In the genomic region with DNA sequence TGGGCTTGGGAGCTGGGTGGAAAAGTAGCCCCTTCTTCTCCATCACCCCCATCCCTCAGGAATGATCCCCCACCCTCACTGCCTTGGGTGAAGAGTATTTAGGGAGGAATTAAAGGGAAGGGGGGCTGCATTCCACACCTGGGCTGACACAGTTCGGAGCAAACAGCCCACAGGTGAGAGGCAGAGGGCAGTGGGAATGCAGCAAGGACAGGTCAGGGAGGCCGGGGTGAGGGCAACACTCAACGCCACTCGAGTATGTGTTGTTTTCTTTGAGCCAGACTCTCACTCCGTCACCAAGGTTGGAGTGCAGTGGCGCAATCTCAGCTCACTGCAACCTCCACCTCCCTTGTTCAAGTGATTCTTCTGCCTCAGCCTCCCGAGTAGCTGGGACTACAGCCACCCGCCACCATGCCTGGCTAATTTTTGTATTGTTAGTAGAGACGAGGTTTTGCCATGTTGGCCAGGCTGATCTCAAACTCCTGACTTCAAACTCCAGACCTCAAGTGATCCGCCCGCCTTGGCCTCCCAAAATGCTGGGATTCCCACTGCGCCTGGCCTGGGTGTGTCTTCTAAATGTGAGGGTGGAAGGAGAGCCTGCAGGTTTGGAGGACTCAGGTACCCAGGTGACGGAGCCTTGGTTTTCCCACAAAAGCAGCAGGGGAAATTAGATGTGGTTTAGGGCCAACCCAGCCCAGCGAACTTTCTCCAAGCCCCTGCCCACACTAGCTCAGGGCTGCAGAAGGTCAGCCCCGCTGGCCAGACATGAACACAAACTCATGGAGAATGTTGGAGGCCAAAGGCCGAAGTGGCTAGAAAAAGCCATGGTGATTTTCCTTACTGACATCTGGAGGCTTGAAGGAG, we compare ENCODE assay signal across 28 cellular contexts. TPM values are rescaled to one million over a fixed set of nuclear protein-coding genes. Genes with fewer than 3 reads are reported as not detected.
DNase-seq lines count a peak whose midpoint lies in the region; ATAC-seq, FAIRE-seq and TF ChIP-seq lines count a peak whose summit lies in the region.
"Had no signal": no experiment of that assay in that cellular context is flagged by ENCODE, and none has a peak within 500 bp of the region (broad histone marks: within the 10 kb centered on the region; RNA-seq: fewer than 3 reads in every experiment).

No MANE protein-coding gene starts in this region.

- no peaks in the 10 kb centered on the region for H3K9me3 Mint-ChIP-seq in MCF 10A (ENCODE audit: unreplicated experiment)
- H3K9me3 Mint-ChIP-seq: activated B cell treated with CpG ODN at 0.5 μM for 24 hours; activated naive CD4-positive, alpha-beta T cell treated with anti-CD3 and anti-CD28 coated beads, Interleukin-2, amount 50 U/mL, for 24 hours; activated T-helper 17 cell treated with anti-CD3 and anti-CD28 coated beads, Interleukin-2, amount 50 U/mL, for 72 hours; CD8-positive, alpha-beta T cell; central memory CD8-positive, alpha-beta T cell; natural killer cell had no signal

- H3K27ac ChIP-seq in breast epithelium (peak overlapping the region; percentile 51 to 52), epithelial cell of prostate (peak overlapping the region; percentile 9), pancreas (peak overlapping the region in 3 of 4 donors; percentile 16 to 53 (median 31))
- H3K27ac ChIP-seq: right atrium auricular region had no signal

- H3K4me3 ChIP-seq in breast epithelium (no peak overlapping the region), pancreas (no peak overlapping the region)
- H3K4me3 ChIP-seq: HAP-1, heart left ventricle, right atrium auricular region, tibial nerve had no signal

- DNase-seq in breast epithelium (ENCODE audit: low spot score in 2 of 2) (no peak), MCF 10A (ENCODE audit: unreplicated experiment) (no peak), epithelial cell of prostate (ENCODE audit: low read depth, low spot score) (no peak), pancreas (peak in 1 of 6 donors; percentile 23), T-helper 9 cell (no peak), dedifferentiated amniotic fluid mesenchymal stem cell (ENCODE audit: extremely low spot score) (no peak), SIG-M5 treated with dmso at 0.1 percent for 504 hours (lab: John Stamatoyannopoulos, UW; ENCODE audit: unreplicated experiment) (no peak)
- DNase-seq: activated B cell treated with CpG ODN at 0.5 μM for 24 hours; CD8-positive, alpha-beta T cell; heart left ventricle; natural killer cell; NCI-H1048; NCI-H1930; NCI-H748 treated with DMSO at 0.1 percent for 48 hours; stimulated activated CD4-positive, alpha-beta T cell treated with anti-CD3 and anti-CD28 coated beads, Interleukin-12 subunit alpha, Interleukin-12 subunit beta, amount 100 ng/mL, for 4 hours; stimulated activated CD4-positive, alpha-beta T cell treated with anti-CD3 and anti-CD28 coated beads, Interleukin-4, amount 100 ng/mL, for 4 hours; stimulated activated naive CD4-positive, alpha-beta T cell had no signal

- no peak for FAIRE-seq in pancreas (lab: Jason Lieb, UNC)

- H3K9me3 ChIP-seq in breast epithelium: no peaks in the 10 kb centered on the region
- no peaks in the 10 kb centered on the region for H3K9me3 ChIP-seq in pancreas
- H3K9me3 ChIP-seq: HAP-1, heart left ventricle, right atrium auricular region, tibial nerve had no signal

- peaks cover 27% of the 10 kb centered on the region for H3K4me1 Mint-ChIP-seq in MCF 10A (ENCODE audit: insufficient read depth, unreplicated experiment)
- H3K4me1 Mint-ChIP-seq: activated B cell treated with CpG ODN at 0.5 μM for 24 hours; activated naive CD4-positive, alpha-beta T cell treated with anti-CD3 and anti-CD28 coated beads, Interleukin-2, amount 50 U/mL, for 24 hours; activated T-helper 17 cell treated with anti-CD3 and anti-CD28 coated beads, Interleukin-2, amount 50 U/mL, for 72 hours; central memory CD8-positive, alpha-beta T cell; natural killer cell had no signal

- no peak overlapping the region for H3K4me3 Mint-ChIP-seq in MCF 10A (ENCODE audit: unreplicated experiment)
- H3K4me3 Mint-ChIP-seq: activated B cell treated with CpG ODN at 0.5 μM for 24 hours; activated naive CD4-positive, alpha-beta T cell treated with anti-CD3 and anti-CD28 coated beads, Interleukin-2, amount 50 U/mL, for 24 hours; activated T-helper 17 cell treated with anti-CD3 and anti-CD28 coated beads, Interleukin-2, amount 50 U/mL, for 72 hours; CD8-positive, alpha-beta T cell; central memory CD8-positive, alpha-beta T cell; natural killer cell had no signal

- no peaks in the 10 kb centered on the region for H3K36me3 ChIP-seq in breast epithelium
- no peaks in the 10 kb centered on the region for H3K36me3 ChIP-seq in pancreas
- H3K36me3 ChIP-seq: HAP-1, heart left ventricle, right atrium auricular region, tibial nerve had no signal

- no peaks in the 10 kb centered on the region for H3K27me3 Mint-ChIP-seq in MCF 10A (ENCODE audit: insufficient read depth, unreplicated experiment)

- POLR2A ChIA-PET in MCF 10A (lab: Yijun Ruan, JAX): interaction anchor here (0.9 to 15.8 kb wide), 3 partner anchors 12 to 28 kb away, joined by 3 to 329 read pairs (median 4); a partner anchor contains a TSS

- BruUV-seq in MCF 10A (replicated peaks; lab: Mats Ljungman, UMichigan): no TSS peak

- no peak for TF ChIP-seq CTCF in breast epithelium (IDR thresholded peaks at IDR 0.05)
- TF ChIP-seq CTCF in MCF 10A (IDR thresholded peaks at IDR 0.05; ENCODE audit: unreplicated experiment): no peak
- TF ChIP-seq CTCF in pancreas (IDR thresholded peaks at IDR 0.05): no peak

- ATAC-seq in pancreas (peak in 1 of 4 donors; percentile 18), HG03457 (IDR thresholded peaks at IDR 0.05; ENCODE audit: unreplicated experiment) (no peak)
- ATAC-seq: activated T-helper 17 cell treated with anti-CD3 and anti-CD28 coated beads, Interleukin-2, amount 50 U/mL, for 72 hours; CD8-positive, alpha-beta T cell; heart left ventricle; natural killer cell had no signal

- H3K36me3 Mint-ChIP-seq in MCF 10A (ENCODE audit: insufficient read depth, unreplicated experiment): no peaks in the 10 kb centered on the region
- H3K36me3 Mint-ChIP-seq: activated naive CD4-positive, alpha-beta T cell treated with anti-CD3 and anti-CD28 coated beads, Interleukin-2, amount 50 U/mL, for 24 hours; CD8-positive, alpha-beta T cell; natural killer cell had no signal

- H3K27ac Mint-ChIP-seq in MCF 10A (ENCODE audit: low read depth, unreplicated experiment): no peak overlapping the region
- H3K27ac Mint-ChIP-seq: activated B cell treated with CpG ODN at 0.5 μM for 24 hours; activated naive CD4-positive, alpha-beta T cell treated with anti-CD3 and anti-CD28 coated beads, Interleukin-2, amount 50 U/mL, for 24 hours; activated T-helper 17 cell treated with anti-CD3 and anti-CD28 coated beads, Interleukin-2, amount 50 U/mL, for 72 hours; CD8-positive, alpha-beta T cell; natural killer cell had no signal

- no peaks in the 10 kb centered on the region for H3K4me1 ChIP-seq in breast epithelium
- H3K4me1 ChIP-seq in pancreas: peaks cover 0 to 8% (median 5%) of the 10 kb centered on the region in 3 donors
- H3K4me1 ChIP-seq: HAP-1 had no signal

- H3K27me3 ChIP-seq in breast epithelium (no peaks in the 10 kb centered on the region), pancreas (no peaks in the 10 kb centered on the region)
- H3K27me3 ChIP-seq: heart left ventricle, right atrium auricular region, tibial nerve had no signal

- intact Hi-C loops in breast epithelium (cut with DNase I; ENCODE audit: low total_unique reads): loop anchor here (2.0 kb wide), 1 partner anchor 44 kb away; no protein-coding TSS in a partner anchor
- intact Hi-C loops in MCF 10A (cut with micrococcal nuclease): no loop called here
- intact Hi-C loops in pancreas (cut with DNase I): no loop called here

- CTCF ChIA-PET in MCF 10A (lab: Yijun Ruan, JAX): interaction anchor here (0.7 kb wide), 2 partner anchors 45 to 167 kb away, joined by 3 read pairs; no protein-coding TSS in a partner anchor

- TF ChIP-seq POLR2A in breast epithelium (IDR thresholded peaks at IDR 0.05): no peak

- WGBS in pancreas, 2 donors: 74 to 75% methylated on average over 16 of the region's 16 CpGs

RNA-seq across cellular contexts. Expression of a gene that starts 21.2 kb away (rescaled TPM):
- total RNA-seq in breast epithelium: 10 to 100 TPM; 10.6 to 67.6 (median 48.5) TPM
- 588 and 717 TPM in 2 replicates for total RNA-seq in MCF 10A (2022)
- 10 to 100 TPM; 16.8 to 61.2 (median 23.0) TPM for total RNA-seq in pancreas
- polyA plus RNA-seq in pancreas: 10 to 100 TPM; 28.3 to 35.2 TPM

RNA-seq across cellular contexts. Expression of a gene that starts 39.7 kb away (rescaled TPM):
- under 1 TPM in 2 of 3 donors, not detected in 1; 0.44 to 0.98 TPM for total RNA-seq in breast epithelium
- not detected in 2 replicates for total RNA-seq in MCF 10A (2022)
- under 1 TPM; 0.09 to 0.53 (median 0.24) TPM for total RNA-seq in pancreas
- polyA plus RNA-seq in pancreas: under 1 TPM; 0.33 to 0.42 TPM
- total RNA-seq: A172; activated B cell treated with CpG ODN at 0.5 μM for 24 hours; activated T-helper 17 cell treated with anti-CD3 and anti-CD28 coated beads, Interleukin-2, amount 50 U/mL, for 72 hours; CD8-positive, alpha-beta T cell; epithelial cell of proximal tubule; fibroblast of villous mesenchyme; natural killer cell; osteocyte had no signal
